14 cellular contexts compared by ENCODE assay signal in the genomic region with DNA sequence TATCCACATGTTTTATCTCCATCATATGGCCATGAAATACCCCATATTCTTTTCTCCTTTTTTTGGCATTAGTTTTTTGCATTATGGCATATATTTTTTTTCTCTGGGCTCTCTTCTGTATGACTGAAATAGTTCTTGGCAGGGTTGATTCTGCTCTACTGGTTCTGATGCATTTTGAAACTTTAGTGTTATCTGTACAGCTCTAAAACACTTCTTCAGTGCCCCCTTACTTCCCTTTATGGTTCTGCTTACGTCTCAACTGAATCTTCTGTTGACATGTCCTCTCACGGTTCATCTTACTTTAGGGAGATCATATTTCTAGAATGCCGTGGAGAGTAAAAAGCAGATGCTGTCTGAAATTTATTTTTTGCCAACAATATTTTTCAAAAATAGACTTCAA. TPM values are rescaled to one million over a fixed set of nuclear protein-coding genes. Genes with fewer than 3 reads are reported as not detected.
DNase-seq lines count a peak whose midpoint lies in the region; ATAC-seq and TF ChIP-seq lines count a peak whose summit lies in the region.
"Had no signal": no experiment of that assay in that cellular context is flagged by ENCODE, and none has a peak within 500 bp of the region (broad histone marks: within the 10 kb centered on the region; RNA-seq: fewer than 3 reads in every experiment).

No MANE protein-coding gene starts in this region.

- peak overlapping the region; percentile 28 to 91 (median 79) for H3K27ac Mint-ChIP-seq in naive B cell
- H3K27ac Mint-ChIP-seq in activated CD4-positive, alpha-beta memory T cell treated with anti-CD3 and anti-CD28 coated beads for 36 hours, result no peak overlapping the region
- H3K27ac Mint-ChIP-seq: H9 had no signal

- no peaks in the 10 kb centered on the region for H3K9me3 ChIP-seq in gastrocnemius medialis
- H3K9me3 ChIP-seq: breast epithelium, thoracic aorta had no signal

- CTCF ChIA-PET in activated CD4-positive, alpha-beta memory T cell treated with anti-CD3 and anti-CD28 coated beads for 36 hours (lab: Charles Lee), result interaction anchor here (0.7 kb wide), 2 partner anchors 80 to 146 kb away, joined by 3 to 5 read pairs; no protein-coding TSS in a partner anchor

- DNase-seq in naive B cell (peak; percentile 57), NCI-H526 (lab: John Stamatoyannopoulos, UW) (no peak), NOMO-1 treated with dmso at 0.1 percent for 144 hours (lab: John Stamatoyannopoulos, UW; ENCODE audit: unreplicated experiment) (no peak), gastrocnemius medialis (no peak)
- DNase-seq in activated CD4-positive, alpha-beta memory T cell treated with anti-CD3 and anti-CD28 coated beads for 36 hours, result no peak
- DNase-seq: activated T-cell treated with anti-CD3 and anti-CD28 coated beads, Interleukin-2, amount 50 U/mL, for 1 hour; H9; occipital lobe; stimulated activated CD4-positive, alpha-beta T cell treated with anti-CD3 and anti-CD28 coated beads, Interleukin-2, amount 100 ng/mL, for 48 hours had no signal

- H3K4me1 ChIP-seq in gastrocnemius medialis, result no peaks in the 10 kb centered on the region
- H3K4me1 ChIP-seq: breast epithelium had no signal

- no peak for TF ChIP-seq CTCF in gastrocnemius medialis (IDR thresholded peaks at IDR 0.05 in 4 of 5, conservative IDR thresholded peaks at IDR 0.05 in 1 of 5)

- peaks cover 28 to 53% (median 36%) of the 10 kb centered on the region in 3 donors for H3K4me1 Mint-ChIP-seq in naive B cell
- no peaks in the 10 kb centered on the region for H3K4me1 Mint-ChIP-seq in activated CD4-positive, alpha-beta memory T cell treated with anti-CD3 and anti-CD28 coated beads for 36 hours (ENCODE audit: low read depth)
- H3K4me1 Mint-ChIP-seq: H9 had no signal

- no peak overlapping the region for H3K4me3 ChIP-seq in gastrocnemius medialis
- H3K4me3 ChIP-seq: breast epithelium, thoracic aorta had no signal

- peak overlapping the region in 4 of 8 donors; percentile 4 to 40 (median 22) for H3K4me3 Mint-ChIP-seq in naive B cell
- H3K4me3 Mint-ChIP-seq in activated CD4-positive, alpha-beta memory T cell treated with anti-CD3 and anti-CD28 coated beads for 36 hours, result no peak overlapping the region
- H3K4me3 Mint-ChIP-seq: H9 had no signal

- H3K27ac ChIP-seq in gastrocnemius medialis, result no peak overlapping the region
- H3K27ac ChIP-seq: breast epithelium, thoracic aorta had no signal

- no peaks in the 10 kb centered on the region for H3K36me3 Mint-ChIP-seq in naive B cell
- no peaks in the 10 kb centered on the region for H3K36me3 Mint-ChIP-seq in activated CD4-positive, alpha-beta memory T cell treated with anti-CD3 and anti-CD28 coated beads for 36 hours

- H3K27me3 Mint-ChIP-seq in naive B cell, result no peaks in the 10 kb centered on the region
- H3K27me3 Mint-ChIP-seq in activated CD4-positive, alpha-beta memory T cell treated with anti-CD3 and anti-CD28 coated beads for 36 hours, result peaks cover 8% of the 10 kb centered on the region

- in situ Hi-C loops in gastrocnemius medialis (cut with MboI; ENCODE audit: low sequenced_read_pairs in 4 of 4), result no loop called here

- TF ChIP-seq POLR2A in gastrocnemius medialis (IDR thresholded peaks at IDR 0.05), result no peak

- H3K27me3 ChIP-seq in gastrocnemius medialis, result no peaks in the 10 kb centered on the region
- H3K27me3 ChIP-seq: breast epithelium had no signal

- POLR2A ChIA-PET in activated CD4-positive, alpha-beta memory T cell treated with anti-CD3 and anti-CD28 coated beads for 36 hours (lab: Charles Lee), result interaction anchor here (0.6 kb wide), 1 partner anchor 162 kb away, joined by 3 read pairs; no protein-coding TSS in a partner anchor

- intact Hi-C loops in activated CD4-positive, alpha-beta memory T cell treated with anti-CD3 and anti-CD28 coated beads for 36 hours (cut with micrococcal nuclease), result no loop called here
- intact Hi-C loops in gastrocnemius medialis (cut with DNase I; ENCODE audit: low total_unique reads), result no loop called here

- H3K36me3 ChIP-seq in gastrocnemius medialis, result no peaks in the 10 kb centered on the region
- H3K36me3 ChIP-seq: breast epithelium, thoracic aorta had no signal

- ATAC-seq in GM19023 (IDR thresholded peaks at IDR 0.05; ENCODE audit: unreplicated experiment), result peak; percentile 87
- ATAC-seq in GM21786 (IDR thresholded peaks at IDR 0.05; ENCODE audit: unreplicated experiment), result peak; percentile 96
- ATAC-seq in HG03280 (IDR thresholded peaks at IDR 0.05; ENCODE audit: unreplicated experiment), result peak; percentile 87
- peak; percentile 96 to 99 for ATAC-seq in naive B cell (ENCODE audit: low read depth in 2 of 2)
- no peak for ATAC-seq in gastrocnemius medialis

- H3K9me3 Mint-ChIP-seq in naive B cell, result peaks cover 0 to 8% (median 0%) of the 10 kb centered on the region in 7 donors
- no peaks in the 10 kb centered on the region for H3K9me3 Mint-ChIP-seq in activated CD4-positive, alpha-beta memory T cell treated with anti-CD3 and anti-CD28 coated beads for 36 hours

RNA-seq across cellular contexts. Expression of a gene that starts 23.2 kb away (rescaled TPM):
- 100 to 1,000 TPM in 5 of 6 donors, 10 to 100 TPM in 1; 82.1 to 258 (median 205) TPM for polyA plus RNA-seq in naive B cell (ENCODE audit: low read depth in 6 of 6)
- 10 to 100 TPM; 59.6 to 64.5 TPM for total RNA-seq in activated CD4-positive, alpha-beta memory T cell treated with anti-CD3 and anti-CD28 coated beads for 36 hours
- total RNA-seq in gastrocnemius medialis, result 10 to 100 TPM; 29.9 to 43.3 (median 38.8) TPM

Comparison
In these comparisons a context has a peak if more than half of its experiments do, and no peak if none do; other contexts are left out.
1. ATAC-seq: peak in GM19023 (single experiment), GM21786 (single experiment), HG03280 (single experiment) and naive B cell (2 of 2); none in gastrocnemius medialis (0 of 2).